8 cellular contexts compared by ENCODE assay signal in the genomic region with DNA sequence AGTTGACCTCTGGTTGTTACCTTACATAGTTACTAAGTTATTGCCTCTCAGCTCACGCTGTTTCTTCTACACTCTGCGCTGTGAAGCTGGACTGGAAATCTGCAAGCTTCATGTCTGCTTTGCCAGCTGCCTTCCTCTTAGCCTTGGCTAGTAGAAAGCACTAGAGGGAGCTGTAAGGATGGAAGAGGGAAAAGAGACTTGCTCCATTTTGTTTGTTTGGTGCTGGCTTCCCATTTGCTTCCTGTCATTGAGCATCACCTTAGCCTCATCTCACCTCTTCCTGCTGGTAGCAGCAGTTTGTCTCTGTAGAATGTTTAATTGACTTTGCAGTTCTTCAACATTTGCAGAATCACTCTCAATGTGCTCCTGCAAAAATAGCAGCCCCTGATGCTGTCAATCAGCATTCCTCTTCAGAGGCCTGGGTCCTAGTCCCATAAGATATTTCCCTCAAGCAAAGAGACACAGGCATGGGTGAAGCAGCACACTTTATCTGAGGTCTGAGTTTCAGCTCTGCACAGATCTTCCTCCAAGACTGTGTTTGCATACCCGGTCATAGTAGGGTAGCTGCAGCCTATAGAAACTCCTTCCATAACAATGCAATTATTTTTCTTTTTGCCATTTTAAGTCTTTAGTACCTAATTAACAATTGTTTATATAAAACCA.
DNase-seq lines count a peak whose midpoint lies in the region; ATAC-seq and TF ChIP-seq lines count a peak whose summit lies in the region.

No MANE protein-coding gene starts in this region.

- H3K9ac ChIP-seq in colonic mucosa (ENCODE audit: low read depth in 2 of 2, low read length in 2 of 2) (no peak overlapping the region), neuronal stem cell (ENCODE audit: low read depth, low read length, poor library complexity) (no peak overlapping the region)

- no peak overlapping the region for H2BK12ac ChIP-seq in neuronal stem cell (ENCODE audit: low read length)

- H3K27ac ChIP-seq in colonic mucosa (no peak overlapping the region), neuronal stem cell (replicated peaks; ENCODE audit: low read length) (no peak overlapping the region)

- no peak overlapping the region for H3K27ac Mint-ChIP-seq in stimulated activated effector memory CD8-positive, alpha-beta T cell treated with anti-CD3 and anti-CD28 coated beads, Interleukin-12 subunit alpha, Interleukin-12 subunit beta, amount 100 ng/mL, for 72 hours

- H4K8ac ChIP-seq in neuronal stem cell (ENCODE audit: low read depth, low read length): no peak overlapping the region

- H3K4me2 ChIP-seq in neuronal stem cell (ENCODE audit: insufficient read depth, low read length, poor library complexity, severe bottlenecking): no peak overlapping the region

- peaks cover 11% of the 10 kb centered on the region for H3K9me3 Mint-ChIP-seq in stimulated activated effector memory CD8-positive, alpha-beta T cell treated with anti-CD3 and anti-CD28 coated beads, Interleukin-12 subunit alpha, Interleukin-12 subunit beta, amount 100 ng/mL, for 72 hours

- H3K4ac ChIP-seq in neuronal stem cell (ENCODE audit: low read length): no peak overlapping the region

- WGBS in neuronal stem cell (ENCODE audit: extremely low coverage in 2 of 2, insufficient read length in 2 of 2, insufficient replicate concordance in 1 of 2), 2 donors: no CpG with 5 or more reads among the region's 3 CpGs

- H3K4me3 Mint-ChIP-seq in stimulated activated effector memory CD8-positive, alpha-beta T cell treated with anti-CD3 and anti-CD28 coated beads, Interleukin-12 subunit alpha, Interleukin-12 subunit beta, amount 100 ng/mL, for 72 hours: no peak overlapping the region

- H3K36me3 ChIP-seq in H7 (replicated peaks; ENCODE audit: control insufficient read depth, insufficient read depth, low read length) (no peaks in the 10 kb centered on the region), colonic mucosa (no peaks in the 10 kb centered on the region), neuronal stem cell (replicated peaks in 1 of 2; ENCODE audit: control insufficient read depth in 2 of 2, insufficient read depth in 2 of 2, low read length in 2 of 2) (no peaks in the 10 kb centered on the region)

- no peak overlapping the region for H3K23ac ChIP-seq in neuronal stem cell (ENCODE audit: low read depth, low read length, poor library complexity)

- H2BK120ac ChIP-seq in neuronal stem cell (ENCODE audit: low read depth, low read length): no peak overlapping the region

- H2AFZ ChIP-seq in neuronal stem cell (ENCODE audit: low read length): no peak overlapping the region

- TF ChIP-seq CTCF in colonic mucosa (IDR thresholded peaks at IDR 0.05): peak; percentile 38

- no peak for ATAC-seq in stimulated activated effector memory CD8-positive, alpha-beta T cell treated with anti-CD3 and anti-CD28 coated beads, Interleukin-12 subunit alpha, Interleukin-12 subunit beta, amount 100 ng/mL, for 72 hours
- ATAC-seq in HG02798 (IDR thresholded peaks at IDR 0.05; ENCODE audit: poor library complexity, unreplicated experiment) (no peak), GM18498 (IDR thresholded peaks at IDR 0.05; ENCODE audit: unreplicated experiment) (no peak)

- no peaks in the 10 kb centered on the region for H3K9me3 ChIP-seq in colonic mucosa
- no peaks in the 10 kb centered on the region for H3K9me3 ChIP-seq in neuronal stem cell (replicated peaks in 1 of 2; ENCODE audit: control insufficient read depth in 2 of 2, insufficient read depth in 1 of 2, low read depth in 1 of 2, low read length in 2 of 2)

- H3K4me1 Mint-ChIP-seq in stimulated activated effector memory CD8-positive, alpha-beta T cell treated with anti-CD3 and anti-CD28 coated beads, Interleukin-12 subunit alpha, Interleukin-12 subunit beta, amount 100 ng/mL, for 72 hours: no peaks in the 10 kb centered on the region

- no peaks in the 10 kb centered on the region for H3K36me3 Mint-ChIP-seq in stimulated activated effector memory CD8-positive, alpha-beta T cell treated with anti-CD3 and anti-CD28 coated beads, Interleukin-12 subunit alpha, Interleukin-12 subunit beta, amount 100 ng/mL, for 72 hours

- intact Hi-C loops in colonic mucosa (cut with DNase I): loop anchor here (10.0 kb wide), 2 partner anchors 333 to 533 kb away; no protein-coding TSS in a partner anchor

- no peaks in the 10 kb centered on the region for H3K4me1 ChIP-seq in colonic mucosa
- H3K4me1 ChIP-seq in neuronal stem cell (ENCODE audit: control insufficient read depth in 2 of 2, insufficient read depth in 1 of 2, low read depth in 1 of 2, low read length in 2 of 2): no peaks in the 10 kb centered on the region

- no peak overlapping the region for H3K18ac ChIP-seq in neuronal stem cell (ENCODE audit: low read length)

- H3K4me3 ChIP-seq in H7 (ENCODE audit: insufficient read depth, low read depth, low read length): no peak overlapping the region
- H3K4me3 ChIP-seq in colonic mucosa: no peak overlapping the region
- H3K4me3 ChIP-seq in neuronal stem cell (ENCODE audit: low read length in 2 of 2): no peak overlapping the region

- no peak overlapping the region for H4K91ac ChIP-seq in neuronal stem cell (ENCODE audit: low read depth, low read length, poor library complexity)

- no peak overlapping the region for H2BK5ac ChIP-seq in neuronal stem cell (ENCODE audit: low read length)

- no peaks in the 10 kb centered on the region for H3K79me1 ChIP-seq in neuronal stem cell (ENCODE audit: low read depth, low read length)

- no peak overlapping the region for H2BK15ac ChIP-seq in neuronal stem cell (ENCODE audit: low read length)

- no peak overlapping the region for H2AK5ac ChIP-seq in neuronal stem cell (ENCODE audit: low read depth, low read length)

- no peak overlapping the region for H3K14ac ChIP-seq in neuronal stem cell (ENCODE audit: low read length)

- DNase-seq in H7 (peak; percentile 33), NCI-H2196 (lab: John Stamatoyannopoulos, UW; ENCODE audit: unreplicated experiment) (peak; percentile 40), colonic mucosa (no peak), neuronal stem cell (ENCODE audit: low spot score) (peak; percentile 45)
- no peak for DNase-seq in stimulated activated effector memory CD8-positive, alpha-beta T cell treated with anti-CD3 and anti-CD28 coated beads, Interleukin-12 subunit alpha, Interleukin-12 subunit beta, amount 100 ng/mL, for 72 hours (ENCODE audit: low spot score in 2 of 2)
- DNase-seq in stimulated activated CD4-positive, alpha-beta T cell treated with anti-CD3 and anti-CD28 coated beads, Interleukin-1b, Interleukin-23, amount 100 ng/mL, for 48 hours: no peak

- no peaks in the 10 kb centered on the region for H3K27me3 ChIP-seq in H7 (ENCODE audit: control insufficient read depth, insufficient read depth, low read length)
- no peaks in the 10 kb centered on the region for H3K27me3 ChIP-seq in colonic mucosa
- H3K27me3 ChIP-seq in neuronal stem cell (ENCODE audit: control insufficient read depth in 3 of 3, insufficient read depth in 3 of 3, low read depth in 1 of 3, low read length in 3 of 3): no peaks in the 10 kb centered on the region

Comparison
In these comparisons a context has a peak if more than half of its experiments do, and no peak if none do; other contexts are left out.
1. DNase-seq: peak in H7 (single experiment), NCI-H2196 (single experiment) and neuronal stem cell (single experiment); none in colonic mucosa (single experiment), stimulated activated effector memory CD8-positive, alpha-beta T cell treated with anti-CD3 and anti-CD28 coated beads, Interleukin-12 subunit alpha, Interleukin-12 subunit beta, amount 100 ng/mL, for 72 hours (0 of 2) and stimulated activated CD4-positive, alpha-beta T cell treated with anti-CD3 and anti-CD28 coated beads, Interleukin-1b, Interleukin-23, amount 100 ng/mL, for 48 hours (single experiment).